Comparison of ENCODE assay signal across 23 cellular contexts in genomic region chr1:216054593-216054992, GRCh38.
DNase-seq lines count a peak whose midpoint lies in the region; ATAC-seq and TF ChIP-seq lines count a peak whose summit lies in the region.
"Had no signal": no experiment of that assay in that cellular context is flagged by ENCODE, and none has a peak within 500 bp of the region (broad histone marks: within the 10 kb centered on the region; RNA-seq: fewer than 3 reads in every experiment).

No MANE protein-coding gene starts in this region.

- no peaks in the 10 kb centered on the region for H3K36me3 Mint-ChIP-seq in brain

- TF ChIP-seq CTCF in GM06990 (IDR thresholded peaks at IDR 0.05; ENCODE audit: insufficient read depth, low read length, poor library complexity, severe bottlenecking) (no peak), brain (conservative IDR thresholded peaks at IDR 0.05) (no peak)

- DNase-seq in Ammon's horn (ENCODE audit: low spot score) (peak; percentile 4), GM06990 (ENCODE audit: extremely low read depth, insufficient read length) (peak; percentile 17), NCI-H69 (lab: John Stamatoyannopoulos, UW) (peak; percentile 98), NCI-H146 (lab: John Stamatoyannopoulos, UW) (no peak)
- DNase-seq: activated CD4-positive, alpha-beta T cell treated with anti-CD3 and anti-CD28 coated beads, Interleukin-2, amount 50 U/mL, for 1 hour; activated CD8-positive, alpha-beta memory T cell treated with anti-CD3 and anti-CD28 coated beads, Interleukin-2, amount 50 U/mL, for 4 hours; activated effector memory CD4-positive, alpha-beta T cell treated with Interleukin-2 at 50 U/mL for 16 hours; adrenal gland; heart left ventricle; left lung; nephron progenitor cell; NK-92 treated with Interleukin-12 subunit alpha and Interleukin-12 subunit beta, amount 100 ng/mL, for 24 hours; small intestine; stimulated activated CD4-positive, alpha-beta T cell treated with anti-CD3 and anti-CD28 coated beads, Interleukin-4, amount 100 ng/mL, for 1 hour; stimulated activated naive CD8-positive, alpha-beta T cell treated with anti-CD3 and anti-CD28 coated beads, Interleukin-15, Interleukin-2, amounts not matched to agents 100 U/mL and 50 U/mL, for 24 hours; thyroid gland had no signal

- H3K27me3 Mint-ChIP-seq in brain: no peaks in the 10 kb centered on the region
- H3K27me3 Mint-ChIP-seq: progenitor cell of endocrine pancreas had no signal

- peak overlapping the region in 1 of 5 experiments; percentile 12 for H3K4me3 Mint-ChIP-seq in brain
- H3K4me3 Mint-ChIP-seq: nephron progenitor cell had no signal

- H3K4me1 Mint-ChIP-seq in brain: peaks cover 18% of the 10 kb centered on the region
- H3K4me1 Mint-ChIP-seq: nephron progenitor cell had no signal

- no peaks in the 10 kb centered on the region for H3K36me3 ChIP-seq in GM06990 (ENCODE audit: control insufficient read depth, insufficient read depth, low read length)
- H3K36me3 ChIP-seq: adrenal gland, cardiac muscle cell, heart left ventricle, left lung, thyroid gland had no signal

- ATAC-seq in HG02610 (IDR thresholded peaks at IDR 0.05; ENCODE audit: unreplicated experiment): no peak
- no peak for ATAC-seq in GM19351 (IDR thresholded peaks at IDR 0.05; ENCODE audit: unreplicated experiment)
- ATAC-seq in HG02885 (IDR thresholded peaks at IDR 0.05; ENCODE audit: poor library complexity, unreplicated experiment): no peak
- ATAC-seq: heart left ventricle; left lung; stimulated activated naive CD8-positive, alpha-beta T cell treated with anti-CD3 and anti-CD28 coated beads, Interleukin-15, Interleukin-2, amounts not matched to agents 100 U/mL and 50 U/mL, for 24 hours had no signal

- no peaks in the 10 kb centered on the region for H3K27me3 ChIP-seq in GM06990 (replicated peaks; ENCODE audit: control insufficient read depth, insufficient read depth, low read length)
- H3K27me3 ChIP-seq: adrenal gland, cardiac muscle cell, heart left ventricle, left lung, thyroid gland had no signal

- H3K4me3 ChIP-seq in GM06990 (replicated peaks; ENCODE audit: low read depth, low read length): no peak overlapping the region
- H3K4me3 ChIP-seq: adrenal gland, cardiac muscle cell, heart left ventricle, left lung, SK-N-MC, thyroid gland had no signal

- peaks cover 0 to 6% (median 0%) of the 10 kb centered on the region in 5 experiments for H3K9me3 Mint-ChIP-seq in brain
- H3K9me3 Mint-ChIP-seq: nephron progenitor cell had no signal

- H3K27ac Mint-ChIP-seq in brain: peak overlapping the region in 4 of 5 experiments; percentile 4 to 32 (median 23)
- H3K27ac Mint-ChIP-seq: nephron progenitor cell had no signal
